19 cellular contexts compared by ENCODE assay signal in the genomic region with DNA sequence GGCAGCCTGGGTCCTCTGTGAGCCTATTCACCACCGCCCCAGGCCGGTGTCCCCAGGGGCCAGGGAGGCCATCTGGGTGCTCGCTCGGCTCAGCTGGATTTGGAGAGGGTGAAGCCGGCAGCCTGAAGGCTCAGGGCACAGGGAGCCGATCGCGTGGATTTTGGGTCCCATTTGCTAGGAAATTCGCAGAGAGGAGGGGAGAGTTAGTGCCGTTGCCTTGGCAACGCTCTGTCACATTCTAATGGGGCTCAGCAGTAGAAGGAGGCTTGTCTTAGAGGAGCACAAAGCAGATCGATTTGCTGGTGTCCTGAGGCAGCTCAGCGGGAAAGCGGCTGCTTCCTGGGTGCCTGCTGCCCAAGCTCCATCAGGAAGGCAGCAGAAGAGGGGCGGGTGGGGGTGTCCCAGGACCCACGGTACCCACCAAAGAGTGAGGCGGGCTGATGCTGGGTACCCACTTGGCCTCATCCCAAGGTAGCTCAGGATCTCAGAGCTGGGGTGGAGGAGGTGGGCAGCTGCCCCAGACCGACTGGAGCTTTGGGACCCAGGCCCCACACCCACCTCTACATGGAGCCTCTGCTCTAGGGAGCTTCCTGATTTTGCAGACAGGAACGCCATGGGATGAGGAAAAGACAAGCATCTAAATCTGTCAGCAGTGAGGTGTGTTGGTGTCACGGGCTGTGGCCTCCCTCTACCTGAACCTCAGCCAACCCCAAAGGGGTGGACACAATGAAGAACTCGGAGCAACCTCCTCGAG. TPM values are rescaled to one million over a fixed set of nuclear protein-coding genes. Genes with fewer than 3 reads are reported as not detected.
DNase-seq lines count a peak whose midpoint lies in the region; ATAC-seq and TF ChIP-seq lines count a peak whose summit lies in the region.
"Had no signal": no experiment of that assay in that cellular context is flagged by ENCODE, and none has a peak within 500 bp of the region (broad histone marks: within the 10 kb centered on the region; RNA-seq: fewer than 3 reads in every experiment).

No MANE protein-coding gene starts in this region.

- H2BK15ac ChIP-seq in H9 (ENCODE audit: low read depth, low read length), result no peak overlapping the region

- H2AFZ ChIP-seq in H9 (ENCODE audit: low read length), result no peak overlapping the region

- no CpG with 5 or more reads among the region's 22 CpGs for WGBS in H9 (ENCODE audit: extremely low coverage, insufficient read length, low lambda C conversion rate)

- no peak overlapping the region for H3K56ac ChIP-seq in H9 (ENCODE audit: insufficient read length, low read depth, low read length)

- H3K4ac ChIP-seq in H9 (ENCODE audit: low read depth, low read length), result no peak overlapping the region

- peaks cover 4 to 22% of the 10 kb centered on the region in 2 experiments for H3K4me1 Mint-ChIP-seq in H9
- H3K4me1 Mint-ChIP-seq in activated CD4-positive, alpha-beta T cell treated with anti-CD3 and anti-CD28 coated beads for 36 hours, result no peaks in the 10 kb centered on the region
- H3K4me1 Mint-ChIP-seq: activated CD4-positive, alpha-beta T cell treated with anti-CD3 and anti-CD28 coated beads, Interleukin-2, amount 10 ng/mL, durations not matched to agents 24 days and 14 days had no signal

- no peaks in the 10 kb centered on the region for H3K79me2 ChIP-seq in H9 (ENCODE audit: insufficient read depth, low read length)

- ATAC-seq in activated CD4-positive, alpha-beta T cell treated with anti-CD3 and anti-CD28 coated beads for 36 hours, result no peak
- ATAC-seq in esophagus mucosa, result no peak
- ATAC-seq: activated T-cell treated with anti-CD3 and anti-CD28 coated beads, Interleukin-2, amount 50 U/mL, for 4 hours; foreskin keratinocyte; naive thymus-derived CD8-positive, alpha-beta T cell had no signal

- H2BK20ac ChIP-seq in H9 (ENCODE audit: low read depth, low read length, poor library complexity, severe bottlenecking), result no peak overlapping the region

- TF ChIP-seq CTCF in H9 (conservative IDR thresholded peaks at IDR 0.05), result no peak

- no peak overlapping the region for H4K8ac ChIP-seq in H9 (replicated peaks; ENCODE audit: insufficient read length, low read depth, low read length)

- H2BK5ac ChIP-seq in H9 (ENCODE audit: insufficient read length, low read length), result no peak overlapping the region

- H3K9me3 Mint-ChIP-seq in H9, result peaks cover 0 to 9% of the 10 kb centered on the region in 2 experiments; a peak in 3 of 5 replicates
- peaks cover 2% of the 10 kb centered on the region for H3K9me3 Mint-ChIP-seq in activated CD4-positive, alpha-beta T cell treated with anti-CD3 and anti-CD28 coated beads for 36 hours (ENCODE audit: low read depth)
- H3K9me3 Mint-ChIP-seq: activated CD4-positive, alpha-beta T cell treated with anti-CD3 and anti-CD28 coated beads, Interleukin-2, amount 10 ng/mL, durations not matched to agents 24 days and 14 days; activated T-cell treated with anti-CD3 and anti-CD28 coated beads, Interleukin-2, amount 50 U/mL, for 4 hours had no signal

- peak; percentile 40 for DNase-seq in NCI-H345 (lab: John Stamatoyannopoulos, UW)
- no peak for DNase-seq in NCI-H345 treated with DMSO at 0.1 percent for 48 hours (lab: John Stamatoyannopoulos, UW; ENCODE audit: unreplicated experiment)
- DNase-seq in H9, result peak; percentile 30
- DNase-seq in ecto neural progenitor cell (ENCODE audit: low spot score), result peak; percentile 76
- peak; percentile 47 for DNase-seq in posterior vena cava (ENCODE audit: low spot score)
- no peak for DNase-seq in HPDE6-E6E7 (ENCODE audit: extremely low spot score)
- no peak for DNase-seq in activated CD4-positive, alpha-beta T cell treated with anti-CD3 and anti-CD28 coated beads for 36 hours
- DNase-seq: activated CD4-positive, alpha-beta T cell treated with anti-CD3 and anti-CD28 coated beads, Interleukin-2, amount 10 ng/mL, durations not matched to agents 24 days and 14 days; activated T-cell treated with anti-CD3 and anti-CD28 coated beads, Interleukin-2, amount 50 U/mL, for 4 hours; central memory CD4-positive, alpha-beta T cell; foreskin keratinocyte; NCI-H2107; T-helper 9 cell had no signal

- H2AK5ac ChIP-seq in H9 (ENCODE audit: insufficient read length, low read length), result no peak overlapping the region

- no peaks in the 10 kb centered on the region; the same call in 1 of the 2 replicates for H3K27me3 ChIP-seq in H9 (ENCODE audit: insufficient read depth, low read length)

- H3K4me2 ChIP-seq in H9 (ENCODE audit: insufficient read depth, insufficient read length, low read length), result no peak overlapping the region
- H3K4me2 ChIP-seq: A549 had no signal

- no peak overlapping the region for H4K91ac ChIP-seq in H9 (ENCODE audit: insufficient read length, low read depth, low read length)

- H3K27ac Mint-ChIP-seq in H9, result no peak overlapping the region
- H3K27ac Mint-ChIP-seq in activated CD4-positive, alpha-beta T cell treated with anti-CD3 and anti-CD28 coated beads for 36 hours, result no peak overlapping the region
- H3K27ac Mint-ChIP-seq: activated CD4-positive, alpha-beta T cell treated with anti-CD3 and anti-CD28 coated beads, Interleukin-2, amount 10 ng/mL, durations not matched to agents 24 days and 14 days; CD8-positive, alpha-beta memory T cell; naive thymus-derived CD8-positive, alpha-beta T cell had no signal

- no peak overlapping the region for H3K23ac ChIP-seq in H9 (ENCODE audit: insufficient read length, low read depth, low read length)

- no peak overlapping the region for H4K5ac ChIP-seq in H9 (ENCODE audit: insufficient read length, low read depth, low read length)

- H2BK120ac ChIP-seq in H9 (ENCODE audit: low read depth, low read length, poor library complexity, severe bottlenecking), result no peak overlapping the region

- no peak overlapping the region for H3K27ac ChIP-seq in H9 (ENCODE audit: insufficient read length, low read depth, low read length)
- H3K27ac ChIP-seq: A549, foreskin keratinocyte, tibial nerve had no signal

- peaks cover 0 to 3% (median 0%) of the 10 kb centered on the region in 3 experiments; a peak in 2 of 7 replicates for H3K36me3 Mint-ChIP-seq in H9 (ENCODE audit: insufficient read depth in 1 of 3, low read depth in 3 of 3)
- no peaks in the 10 kb centered on the region for H3K36me3 Mint-ChIP-seq in activated CD4-positive, alpha-beta T cell treated with anti-CD3 and anti-CD28 coated beads for 36 hours (ENCODE audit: low read depth)
- H3K36me3 Mint-ChIP-seq: CD8-positive, alpha-beta memory T cell had no signal

- no peak overlapping the region for H3K18ac ChIP-seq in H9 (ENCODE audit: insufficient read length, low read depth, low read length)

- peaks cover 44% of the 10 kb centered on the region for H3K27me3 Mint-ChIP-seq in H9 (ENCODE audit: low read depth)
- peaks cover 22% of the 10 kb centered on the region for H3K27me3 Mint-ChIP-seq in activated CD4-positive, alpha-beta T cell treated with anti-CD3 and anti-CD28 coated beads for 36 hours

- no peaks in the 10 kb centered on the region for H4K20me1 ChIP-seq in H9 (ENCODE audit: control insufficient read depth, insufficient read depth, insufficient read length)

- CTCF ChIA-PET in activated CD4-positive, alpha-beta T cell treated with anti-CD3 and anti-CD28 coated beads for 36 hours (lab: Charles Lee), result no interaction called here

- H2BK12ac ChIP-seq in H9 (ENCODE audit: insufficient read length, low read depth, low read length), result no peak overlapping the region

- no peak overlapping the region for H3K14ac ChIP-seq in H9 (ENCODE audit: insufficient read depth, low read length)

- H3K4me1 ChIP-seq in H9 (ENCODE audit: insufficient read depth, low read length), result no peaks in the 10 kb centered on the region
- H3K4me1 ChIP-seq: A549, foreskin keratinocyte, HAP-1 had no signal

- no peaks in the 10 kb centered on the region for H3K79me1 ChIP-seq in H9 (ENCODE audit: insufficient read depth, low read depth, low read length, poor library complexity, severe bottlenecking)

- H3T11ph ChIP-seq in H9 (ENCODE audit: low read length), result no peak overlapping the region

- no peaks in the 10 kb centered on the region for H3K9me3 ChIP-seq in H9 (ENCODE audit: control insufficient read depth, low read depth, low read length)
- H3K9me3 ChIP-seq: A549, HAP-1, tibial nerve had no signal

- POLR2A ChIA-PET in activated CD4-positive, alpha-beta T cell treated with anti-CD3 and anti-CD28 coated beads for 36 hours (lab: Charles Lee), result no interaction called here

- no peak overlapping the region for H3K4me3 Mint-ChIP-seq in H9
- no peak overlapping the region for H3K4me3 Mint-ChIP-seq in activated CD4-positive, alpha-beta T cell treated with anti-CD3 and anti-CD28 coated beads for 36 hours
- H3K4me3 Mint-ChIP-seq: activated CD4-positive, alpha-beta T cell treated with anti-CD3 and anti-CD28 coated beads, Interleukin-2, amount 10 ng/mL, durations not matched to agents 24 days and 14 days; activated T-cell treated with anti-CD3 and anti-CD28 coated beads, Interleukin-2, amount 50 U/mL, for 4 hours; CD8-positive, alpha-beta memory T cell; naive thymus-derived CD8-positive, alpha-beta T cell had no signal

- no peaks in the 10 kb centered on the region for H3K23me2 ChIP-seq in H9 (ENCODE audit: insufficient read length, low read depth, low read length, poor library complexity, severe bottlenecking)

- intact Hi-C loops in posterior vena cava (cut with DNase I), result no loop called here
- intact Hi-C loops in activated CD4-positive, alpha-beta T cell treated with anti-CD3 and anti-CD28 coated beads for 36 hours (cut with DNase I, micrococcal nuclease), result no loop called here

- H3K9ac ChIP-seq in H9 (ENCODE audit: extremely low read depth, insufficient read length, low read length), result no peak overlapping the region

RNA-seq across cellular contexts. Expression of gene OLFM1, which starts 17.1 kb away (rescaled TPM):
- total RNA-seq in H9 (2021), result 34.1 and 36.8 TPM in 2 replicates
- total RNA-seq in posterior vena cava, result 10 to 100 TPM; 29.2 to 38.2 TPM
- not detected for total RNA-seq in activated CD4-positive, alpha-beta T cell treated with anti-CD3 and anti-CD28 coated beads for 36 hours
- total RNA-seq in esophagus mucosa, result 4.9 TPM
- total RNA-seq: CD8-positive, alpha-beta memory T cell; naive thymus-derived CD8-positive, alpha-beta T cell had no signal

Comparison
In these comparisons a context has a peak if more than half of its experiments do, and no peak if none do; other contexts are left out.
1. DNase-seq: peak in NCI-H345 (single experiment), H9 (single experiment), ecto neural progenitor cell (single experiment) and posterior vena cava (single experiment); none in NCI-H345 treated with DMSO at 0.1 percent for 48 hours (single experiment), HPDE6-E6E7 (single experiment) and activated CD4-positive, alpha-beta T cell treated with anti-CD3 and anti-CD28 coated beads for 36 hours (single experiment).